In the genomic region with DNA sequence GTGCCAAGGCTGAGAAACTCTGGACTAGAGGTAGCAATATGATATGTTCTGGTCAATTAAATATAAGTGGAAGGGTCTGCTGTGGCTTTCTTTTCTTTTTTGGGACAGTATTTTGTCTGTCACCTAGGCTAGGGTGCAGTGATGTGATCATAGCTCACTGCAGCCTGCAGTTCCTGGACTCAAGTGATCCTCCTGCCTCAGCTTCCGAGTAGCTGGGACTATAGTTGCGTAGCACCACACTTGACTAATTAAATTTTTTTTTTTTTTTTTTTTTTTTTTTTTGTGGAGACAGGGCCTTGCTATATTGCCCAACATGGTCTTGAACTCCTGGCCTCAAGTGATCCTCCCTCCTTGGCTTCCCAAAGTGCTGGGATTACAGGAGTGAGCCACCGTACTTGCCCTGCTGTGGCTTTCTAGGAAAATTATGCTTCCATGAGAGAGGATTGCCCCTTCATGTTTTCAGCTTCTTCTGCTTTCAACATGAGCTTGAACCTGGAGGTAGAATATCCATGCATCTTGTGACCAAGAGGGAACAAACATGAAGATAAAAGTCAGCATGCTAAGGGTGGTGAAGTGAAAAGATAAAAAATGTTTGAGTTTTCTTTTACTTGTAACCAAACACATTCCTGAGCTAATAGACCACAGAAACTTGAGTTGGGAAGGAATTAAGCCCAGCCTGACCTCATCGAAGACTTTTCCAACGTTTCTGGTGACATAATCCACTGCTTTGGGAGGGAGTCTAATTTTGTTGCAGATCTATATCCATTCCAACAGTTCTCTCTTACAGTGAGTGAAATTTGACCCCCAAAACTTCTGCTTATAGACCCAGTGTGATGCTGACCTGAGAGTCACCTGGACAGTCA, we compare ENCODE assay signal across 21 cellular contexts.
A peak's percentile ranks its signal among the peaks of the same experiment; 100 is the strongest.
DNase-seq lines count a peak whose midpoint lies in the region; ATAC-seq and TF ChIP-seq lines count a peak whose summit lies in the region.
"Had no signal": no experiment of that assay in that cellular context is flagged by ENCODE, and none has a peak within 500 bp of the region (broad histone marks: within the 10 kb centered on the region; RNA-seq: fewer than 3 reads in every experiment).

No MANE protein-coding gene starts in this region.

- WGBS in heart right ventricle, 2 donors = 70 to 73% methylated on average over 5 of the region's 5 CpGs

- DNase-seq in heart right ventricle (no peak), right atrium auricular region (ENCODE audit: low spot score) (no peak), choroid plexus epithelial cell (ENCODE audit: low read depth) (peak; percentile 19), kidney epithelial cell (ENCODE audit: low read depth) (peak; percentile 37), dorsolateral prefrontal cortex (no peak), posterior vena cava (ENCODE audit: low spot score) (no peak), glutamatergic neuron (no peak)
- DNase-seq: activated CD4-positive, alpha-beta T cell treated with anti-CD3 and anti-CD28 coated beads for 36 hours; activated gamma-delta T cell; body of pancreas; CD8-positive, alpha-beta memory T cell; GOT3; MV-4-11; NCI-H2029 treated with DMSO at 0.1 percent for 48 hours; NCI-H524 treated with DMSO at 0.1 percent for 48 hours; OCI-M1; psoas muscle had no signal

- peak in 6 of 8 donors; percentile 36 to 51 (median 42) for ATAC-seq in heart right ventricle
- no peak for ATAC-seq in HG02571 (IDR thresholded peaks at IDR 0.05; ENCODE audit: unreplicated experiment)
- ATAC-seq: A549; activated CD4-positive, alpha-beta T cell treated with anti-CD3 and anti-CD28 coated beads for 36 hours; body of pancreas; natural killer cell treated with Interleukin-12 subunit alpha and Interleukin-12 subunit beta and Interleukin-15 and Interleukin-18, amount 100 ng/mL, for 72 hours; psoas muscle had no signal

- no peaks in the 10 kb centered on the region for H3K27me3 ChIP-seq in heart right ventricle
- H3K27me3 ChIP-seq in right atrium auricular region = no peaks in the 10 kb centered on the region
- H3K27me3 ChIP-seq in kidney epithelial cell (ENCODE audit: control insufficient read depth, insufficient read depth, low read length) = no peaks in the 10 kb centered on the region
- peaks cover 0 to 9% (median 0%) of the 10 kb centered on the region in 45 donors for H3K27me3 ChIP-seq in dorsolateral prefrontal cortex
- H3K27me3 ChIP-seq: body of pancreas had no signal

- H3K4me3 Mint-ChIP-seq in glutamatergic neuron (ENCODE audit: unreplicated experiment) = no peak overlapping the region
- H3K4me3 Mint-ChIP-seq: activated CD4-positive, alpha-beta T cell treated with anti-CD3 and anti-CD28 coated beads for 36 hours; CD8-positive, alpha-beta memory T cell; natural killer cell treated with Interleukin-12 subunit alpha and Interleukin-12 subunit beta and Interleukin-15 and Interleukin-18, amount 100 ng/mL, for 72 hours; stimulated activated naive CD8-positive, alpha-beta T cell treated with anti-CD3 and anti-CD28 coated beads, Interleukin-15, Interleukin-2, amounts not matched to agents 100 ng/mL and 50 ng/mL, for 24 hours had no signal

- H3K4me1 ChIP-seq in heart right ventricle = peaks cover 0 to 22% (median 5%) of the 10 kb centered on the region in 9 donors
- peaks cover 0 to 9% of the 10 kb centered on the region in 2 donors for H3K4me1 ChIP-seq in right atrium auricular region
- H3K4me1 ChIP-seq: psoas muscle had no signal

- H3K27ac ChIP-seq in heart right ventricle (peak overlapping the region in 1 of 10 donors; percentile 13), right atrium auricular region (peak overlapping the region in 1 of 2 donors; percentile 32), dorsolateral prefrontal cortex (no peak overlapping the region)
- H3K27ac ChIP-seq: A549, body of pancreas, psoas muscle had no signal

- H3K36me3 Mint-ChIP-seq in glutamatergic neuron (ENCODE audit: unreplicated experiment) = no peaks in the 10 kb centered on the region
- H3K36me3 Mint-ChIP-seq: CD8-positive, alpha-beta memory T cell; natural killer cell treated with Interleukin-12 subunit alpha and Interleukin-12 subunit beta and Interleukin-15 and Interleukin-18, amount 100 ng/mL, for 72 hours had no signal

- no peak for TF ChIP-seq CTCF in heart right ventricle (IDR thresholded peaks at IDR 0.05)
- TF ChIP-seq CTCF in right atrium auricular region (IDR thresholded peaks at IDR 0.05) = no peak
- no peak for TF ChIP-seq CTCF in choroid plexus epithelial cell (conservative IDR thresholded peaks at IDR 0.05; ENCODE audit: low read depth, low read length)
- TF ChIP-seq CTCF in kidney epithelial cell (IDR thresholded peaks at IDR 0.05; ENCODE audit: insufficient read depth, low read length, poor library complexity, severe bottlenecking) = no peak
- no peak for TF ChIP-seq CTCF in dorsolateral prefrontal cortex (IDR thresholded peaks at IDR 0.05 in 54 of 56, conservative IDR thresholded peaks at IDR 0.05 in 2 of 56; ENCODE audit: low read depth in 1 of 56, partially characterized antibody in 56 of 56)
- no peak for TF ChIP-seq CTCF in glutamatergic neuron (IDR thresholded peaks at IDR 0.05; ENCODE audit: partially characterized antibody, unreplicated experiment)

- H3K36me3 ChIP-seq in heart right ventricle (no peaks in the 10 kb centered on the region), right atrium auricular region (no peaks in the 10 kb centered on the region), kidney epithelial cell (ENCODE audit: control insufficient read depth, insufficient read depth, low read length) (no peaks in the 10 kb centered on the region)

- H3K4me3 ChIP-seq in heart right ventricle (no peak overlapping the region), right atrium auricular region (no peak overlapping the region), choroid plexus epithelial cell (ENCODE audit: low read depth, low read length) (no peak overlapping the region), kidney epithelial cell (ENCODE audit: low read depth, low read length) (no peak overlapping the region), dorsolateral prefrontal cortex (no peak overlapping the region)
- H3K4me3 ChIP-seq: A549, body of pancreas, psoas muscle had no signal

- H3K9me3 ChIP-seq in heart right ventricle (no peaks in the 10 kb centered on the region), right atrium auricular region (no peaks in the 10 kb centered on the region)
- H3K9me3 ChIP-seq: A549, body of pancreas, psoas muscle had no signal

- H3K27me3 Mint-ChIP-seq in glutamatergic neuron (ENCODE audit: unreplicated experiment) = no peaks in the 10 kb centered on the region
- H3K27me3 Mint-ChIP-seq: activated CD4-positive, alpha-beta T cell treated with anti-CD3 and anti-CD28 coated beads for 36 hours; stimulated activated naive CD8-positive, alpha-beta T cell treated with anti-CD3 and anti-CD28 coated beads, Interleukin-15, Interleukin-2, amounts not matched to agents 100 ng/mL and 50 ng/mL, for 24 hours had no signal

- peaks cover 2% of the 10 kb centered on the region for H3K9me3 Mint-ChIP-seq in glutamatergic neuron (ENCODE audit: unreplicated experiment)
- H3K9me3 Mint-ChIP-seq: CD8-positive, alpha-beta memory T cell; natural killer cell treated with Interleukin-12 subunit alpha and Interleukin-12 subunit beta and Interleukin-15 and Interleukin-18, amount 100 ng/mL, for 72 hours; stimulated activated naive CD8-positive, alpha-beta T cell treated with anti-CD3 and anti-CD28 coated beads, Interleukin-15, Interleukin-2, amounts not matched to agents 100 ng/mL and 50 ng/mL, for 24 hours had no signal

- intact Hi-C loops in heart right ventricle (cut with DNase I) (no loop called here), dorsolateral prefrontal cortex (cut with DNase I) (no loop called here), posterior vena cava (cut with DNase I) (no loop called here)

- H3K27ac Mint-ChIP-seq in glutamatergic neuron (ENCODE audit: unreplicated experiment) = no peak overlapping the region
- H3K27ac Mint-ChIP-seq: activated CD4-positive, alpha-beta T cell treated with anti-CD3 and anti-CD28 coated beads for 36 hours; CD8-positive, alpha-beta memory T cell; natural killer cell treated with Interleukin-12 subunit alpha and Interleukin-12 subunit beta and Interleukin-15 and Interleukin-18, amount 100 ng/mL, for 72 hours; stimulated activated naive CD8-positive, alpha-beta T cell treated with anti-CD3 and anti-CD28 coated beads, Interleukin-15, Interleukin-2, amounts not matched to agents 100 ng/mL and 50 ng/mL, for 24 hours had no signal

- H3K4me1 Mint-ChIP-seq in glutamatergic neuron (ENCODE audit: low read depth, unreplicated experiment) = peaks cover 3% of the 10 kb centered on the region

Comparison
In these comparisons a context has a peak if more than half of its experiments do, and no peak if none do; other contexts are left out.
1. DNase-seq: peak in choroid plexus epithelial cell (single experiment) and kidney epithelial cell (single experiment); none in heart right ventricle (0 of 2), right atrium auricular region (single experiment), dorsolateral prefrontal cortex (0 of 10), posterior vena cava (single experiment) and glutamatergic neuron (single experiment).